23 cellular contexts compared by ENCODE assay signal in genomic region chr17:34527121-34527907, GRCh38. TPM values are rescaled to one million over a fixed set of nuclear protein-coding genes. Genes with fewer than 3 reads are reported as not detected.
"Had no signal": no experiment of that assay in that cellular context is flagged by ENCODE, and none has a peak within 500 bp of the region (broad histone marks: within the 10 kb centered on the region; RNA-seq: fewer than 3 reads in every experiment).

No MANE protein-coding gene starts in this region.

- H3K27ac Mint-ChIP-seq: immature natural killer cell; naive thymus-derived CD8-positive, alpha-beta T cell had no signal

- H3K4me3 ChIP-seq: coronary artery, dorsolateral prefrontal cortex, esophagus muscularis mucosa, mucosa of descending colon, ovary, right atrium auricular region, stomach, thoracic aorta, transverse colon had no signal

- H3K9me3 Mint-ChIP-seq: immature natural killer cell; naive thymus-derived CD8-positive, alpha-beta T cell had no signal

- H3K4me1 Mint-ChIP-seq: immature natural killer cell had no signal

- FAIRE-seq: kidney, small intestine had no signal

- H3K36me3 Mint-ChIP-seq: immature natural killer cell; naive thymus-derived CD8-positive, alpha-beta T cell had no signal

- H3K27ac ChIP-seq: coronary artery, dorsolateral prefrontal cortex, epithelial cell of prostate, esophagus muscularis mucosa, ovary, right atrium auricular region, stomach, thoracic aorta, transverse colon had no signal

- DNase-seq: dorsolateral prefrontal cortex; effector memory CD4-positive, alpha-beta T cell; immature natural killer cell; kidney; left cardiac atrium; left ventricle myocardium superior; mucosa of descending colon; naive thymus-derived CD8-positive, alpha-beta T cell; nucleus accumbens; ovary; small intestine; stimulated activated CD4-positive, alpha-beta T cell treated with anti-CD3 and anti-CD28 coated beads, Interleukin-12 subunit alpha, Interleukin-12 subunit beta, amount 100 ng/mL, for 4 hours; stimulated activated naive CD4-positive, alpha-beta T cell; stomach; substantia nigra; transverse colon had no signal

- H3K4me1 ChIP-seq: esophagus muscularis mucosa, right atrium auricular region, stomach, transverse colon had no signal

- H3K4me3 Mint-ChIP-seq: immature natural killer cell; naive thymus-derived CD8-positive, alpha-beta T cell had no signal

- H3K27me3 ChIP-seq: ovary, right atrium auricular region had no signal

- H3K9me3 ChIP-seq: esophagus muscularis mucosa, mucosa of descending colon, ovary, right atrium auricular region, stomach, thoracic aorta, transverse colon had no signal

- ATAC-seq: left cardiac atrium; left ventricle myocardium superior; mucosa of descending colon; naive thymus-derived CD8-positive, alpha-beta T cell had no signal

- H3K36me3 ChIP-seq: esophagus muscularis mucosa, ovary, right atrium auricular region, stomach, thoracic aorta, transverse colon had no signal

RNA-seq across cellular contexts. Expression of gene TMEM132E, which starts 52.1 kb away (rescaled TPM):
- total RNA-seq: fibroblast of villous mesenchyme, left ventricle myocardium superior, lung microvascular endothelial cell, transverse colon had no signal
